Comparison of ENCODE assay signal across 1 cellular context in the genomic region with DNA sequence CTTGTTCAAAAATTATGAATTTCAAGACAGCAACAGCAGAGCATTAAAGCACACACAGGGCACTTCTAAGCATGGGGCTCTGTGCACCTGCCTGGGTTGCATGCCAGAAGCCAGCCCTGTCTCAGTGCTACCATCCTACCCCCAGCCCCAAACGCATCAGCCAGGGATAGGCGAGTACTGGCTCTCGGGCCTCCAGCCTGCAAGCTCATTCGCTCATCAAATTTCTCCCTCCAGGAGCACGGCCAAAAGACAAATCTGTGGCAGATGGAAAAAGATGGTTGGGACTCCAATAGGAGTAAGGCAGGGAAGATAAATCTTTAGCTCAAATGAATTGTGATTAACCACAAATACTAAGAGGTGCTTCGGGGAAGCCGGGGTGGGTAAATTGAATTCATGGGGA.
TF ChIP-seq lines count a peak whose summit lies in the region.

No MANE protein-coding gene starts in this region.

TF ChIP-seq in GM23338, 12 proteins besides CTCF, POLR2A, EP300 and RAD21 (continued from another document):
- TF ChIP-seq, protein P1, sequence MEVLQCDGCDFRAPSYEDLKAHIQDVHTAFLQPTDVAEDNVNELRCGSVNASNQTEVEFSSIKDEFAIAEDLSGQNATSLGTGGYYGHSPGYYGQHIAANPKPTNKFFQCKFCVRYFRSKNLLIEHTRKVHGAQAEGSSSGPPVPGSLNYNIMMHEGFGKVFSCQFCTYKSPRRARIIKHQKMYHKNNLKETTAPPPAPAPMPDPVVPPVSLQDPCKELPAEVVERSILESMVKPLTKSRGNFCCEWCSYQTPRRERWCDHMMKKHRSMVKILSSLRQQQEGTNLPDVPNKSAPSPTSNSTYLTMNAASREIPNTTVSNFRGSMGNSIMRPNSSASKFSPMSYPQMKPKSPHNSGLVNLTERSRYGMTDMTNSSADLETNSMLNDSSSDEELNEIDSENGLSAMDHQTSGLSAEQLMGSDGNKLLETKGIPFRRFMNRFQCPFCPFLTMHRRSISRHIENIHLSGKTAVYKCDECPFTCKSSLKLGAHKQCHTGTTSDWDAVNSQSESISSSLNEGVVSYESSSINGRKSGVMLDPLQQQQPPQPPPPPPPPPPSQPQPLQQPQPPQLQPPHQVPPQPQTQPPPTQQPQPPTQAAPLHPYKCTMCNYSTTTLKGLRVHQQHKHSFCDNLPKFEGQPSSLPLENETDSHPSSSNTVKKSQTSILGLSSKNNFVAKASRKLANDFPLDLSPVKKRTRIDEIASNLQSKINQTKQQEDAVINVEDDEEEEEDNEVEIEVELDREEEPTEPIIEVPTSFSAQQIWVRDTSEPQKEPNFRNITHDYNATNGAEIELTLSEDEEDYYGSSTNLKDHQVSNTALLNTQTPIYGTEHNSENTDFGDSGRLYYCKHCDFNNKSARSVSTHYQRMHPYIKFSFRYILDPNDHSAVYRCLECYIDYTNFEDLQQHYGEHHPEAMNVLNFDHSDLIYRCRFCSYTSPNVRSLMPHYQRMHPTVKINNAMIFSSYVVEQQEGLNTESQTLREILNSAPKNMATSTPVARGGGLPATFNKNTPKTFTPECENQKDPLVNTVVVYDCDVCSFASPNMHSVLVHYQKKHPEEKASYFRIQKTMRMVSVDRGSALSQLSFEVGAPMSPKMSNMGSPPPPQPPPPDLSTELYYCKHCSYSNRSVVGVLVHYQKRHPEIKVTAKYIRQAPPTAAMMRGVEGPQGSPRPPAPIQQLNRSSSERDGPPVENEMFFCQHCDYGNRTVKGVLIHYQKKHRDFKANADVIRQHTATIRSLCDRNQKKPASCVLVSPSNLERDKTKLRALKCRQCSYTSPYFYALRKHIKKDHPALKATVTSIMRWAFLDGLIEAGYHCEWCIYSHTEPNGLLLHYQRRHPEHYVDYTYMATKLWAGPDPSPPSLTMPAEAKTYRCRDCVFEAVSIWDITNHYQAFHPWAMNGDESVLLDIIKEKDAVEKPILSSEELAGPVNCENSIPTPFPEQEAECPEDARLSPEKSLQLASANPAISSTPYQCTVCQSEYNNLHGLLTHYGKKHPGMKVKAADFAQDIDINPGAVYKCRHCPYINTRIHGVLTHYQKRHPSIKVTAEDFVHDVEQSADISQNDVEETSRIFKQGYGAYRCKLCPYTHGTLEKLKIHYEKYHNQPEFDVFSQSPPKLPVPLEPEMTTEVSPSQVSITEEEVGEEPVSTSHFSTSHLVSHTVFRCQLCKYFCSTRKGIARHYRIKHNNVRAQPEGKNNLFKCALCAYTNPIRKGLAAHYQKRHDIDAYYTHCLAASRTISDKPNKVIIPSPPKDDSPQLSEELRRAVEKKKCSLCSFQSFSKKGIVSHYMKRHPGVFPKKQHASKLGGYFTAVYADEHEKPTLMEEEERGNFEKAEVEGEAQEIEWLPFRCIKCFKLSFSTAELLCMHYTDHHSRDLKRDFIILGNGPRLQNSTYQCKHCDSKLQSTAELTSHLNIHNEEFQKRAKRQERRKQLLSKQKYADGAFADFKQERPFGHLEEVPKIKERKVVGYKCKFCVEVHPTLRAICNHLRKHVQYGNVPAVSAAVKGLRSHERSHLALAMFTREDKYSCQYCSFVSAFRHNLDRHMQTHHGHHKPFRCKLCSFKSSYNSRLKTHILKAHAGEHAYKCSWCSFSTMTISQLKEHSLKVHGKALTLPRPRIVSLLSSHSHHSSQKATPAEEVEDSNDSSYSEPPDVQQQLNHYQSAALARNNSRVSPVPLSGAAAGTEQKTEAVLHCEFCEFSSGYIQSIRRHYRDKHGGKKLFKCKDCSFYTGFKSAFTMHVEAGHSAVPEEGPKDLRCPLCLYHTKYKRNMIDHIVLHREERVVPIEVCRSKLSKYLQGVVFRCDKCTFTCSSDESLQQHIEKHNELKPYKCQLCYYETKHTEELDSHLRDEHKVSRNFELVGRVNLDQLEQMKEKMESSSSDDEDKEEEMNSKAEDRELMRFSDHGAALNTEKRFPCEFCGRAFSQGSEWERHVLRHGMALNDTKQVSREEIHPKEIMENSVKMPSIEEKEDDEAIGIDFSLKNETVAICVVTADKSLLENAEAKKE (CRISPR knock-in tag; IDR thresholded peaks at IDR 0.05): no peak
- TF ChIP-seq, protein P2, sequence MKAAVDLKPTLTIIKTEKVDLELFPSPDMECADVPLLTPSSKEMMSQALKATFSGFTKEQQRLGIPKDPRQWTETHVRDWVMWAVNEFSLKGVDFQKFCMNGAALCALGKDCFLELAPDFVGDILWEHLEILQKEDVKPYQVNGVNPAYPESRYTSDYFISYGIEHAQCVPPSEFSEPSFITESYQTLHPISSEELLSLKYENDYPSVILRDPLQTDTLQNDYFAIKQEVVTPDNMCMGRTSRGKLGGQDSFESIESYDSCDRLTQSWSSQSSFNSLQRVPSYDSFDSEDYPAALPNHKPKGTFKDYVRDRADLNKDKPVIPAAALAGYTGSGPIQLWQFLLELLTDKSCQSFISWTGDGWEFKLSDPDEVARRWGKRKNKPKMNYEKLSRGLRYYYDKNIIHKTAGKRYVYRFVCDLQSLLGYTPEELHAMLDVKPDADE (IDR thresholded peaks at IDR 0.05): no peak
- TF ChIP-seq CREB1 (CRISPR knock-in tag; IDR thresholded peaks at IDR 0.05; ENCODE audit: low read depth) (no peak), POLR2AphosphoS5 (IDR thresholded peaks at IDR 0.05; ENCODE audit: low read depth) (no peak), EZH2 (IDR thresholded peaks at IDR 0.05; ENCODE audit: low read depth, unreplicated experiment) (no peak)
- TF ChIP-seq, protein P3, sequence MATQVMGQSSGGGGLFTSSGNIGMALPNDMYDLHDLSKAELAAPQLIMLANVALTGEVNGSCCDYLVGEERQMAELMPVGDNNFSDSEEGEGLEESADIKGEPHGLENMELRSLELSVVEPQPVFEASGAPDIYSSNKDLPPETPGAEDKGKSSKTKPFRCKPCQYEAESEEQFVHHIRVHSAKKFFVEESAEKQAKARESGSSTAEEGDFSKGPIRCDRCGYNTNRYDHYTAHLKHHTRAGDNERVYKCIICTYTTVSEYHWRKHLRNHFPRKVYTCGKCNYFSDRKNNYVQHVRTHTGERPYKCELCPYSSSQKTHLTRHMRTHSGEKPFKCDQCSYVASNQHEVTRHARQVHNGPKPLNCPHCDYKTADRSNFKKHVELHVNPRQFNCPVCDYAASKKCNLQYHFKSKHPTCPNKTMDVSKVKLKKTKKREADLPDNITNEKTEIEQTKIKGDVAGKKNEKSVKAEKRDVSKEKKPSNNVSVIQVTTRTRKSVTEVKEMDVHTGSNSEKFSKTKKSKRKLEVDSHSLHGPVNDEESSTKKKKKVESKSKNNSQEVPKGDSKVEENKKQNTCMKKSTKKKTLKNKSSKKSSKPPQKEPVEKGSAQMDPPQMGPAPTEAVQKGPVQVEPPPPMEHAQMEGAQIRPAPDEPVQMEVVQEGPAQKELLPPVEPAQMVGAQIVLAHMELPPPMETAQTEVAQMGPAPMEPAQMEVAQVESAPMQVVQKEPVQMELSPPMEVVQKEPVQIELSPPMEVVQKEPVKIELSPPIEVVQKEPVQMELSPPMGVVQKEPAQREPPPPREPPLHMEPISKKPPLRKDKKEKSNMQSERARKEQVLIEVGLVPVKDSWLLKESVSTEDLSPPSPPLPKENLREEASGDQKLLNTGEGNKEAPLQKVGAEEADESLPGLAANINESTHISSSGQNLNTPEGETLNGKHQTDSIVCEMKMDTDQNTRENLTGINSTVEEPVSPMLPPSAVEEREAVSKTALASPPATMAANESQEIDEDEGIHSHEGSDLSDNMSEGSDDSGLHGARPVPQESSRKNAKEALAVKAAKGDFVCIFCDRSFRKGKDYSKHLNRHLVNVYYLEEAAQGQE (IDR thresholded peaks at IDR 0.05; ENCODE audit: unreplicated experiment): no peak
TF ChIP-seq in GM23338: peak in this region for 0.
